ENCODE assay signal across 32 cellular contexts in the genomic region with DNA sequence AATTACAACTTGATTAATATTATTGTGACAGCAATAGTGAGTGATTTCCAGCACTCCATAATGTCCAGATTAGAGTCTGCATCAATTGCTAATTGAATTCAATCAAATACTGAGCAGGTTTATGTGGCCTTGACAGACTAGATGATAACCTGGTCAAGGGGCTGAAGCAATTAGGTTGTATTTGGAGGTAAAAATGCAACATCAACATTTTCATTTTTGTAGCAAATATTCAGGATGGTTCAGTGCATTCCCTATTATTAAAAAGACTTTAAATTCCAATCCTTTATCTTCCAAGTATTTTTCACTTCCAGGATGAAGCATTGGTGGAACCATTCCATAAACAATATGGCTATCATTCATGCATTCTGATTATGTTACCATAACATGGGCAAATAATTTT.
DNase-seq lines count a peak whose midpoint lies in the region; ATAC-seq, FAIRE-seq and TF ChIP-seq lines count a peak whose summit lies in the region.
"Had no signal": no experiment of that assay in that cellular context is flagged by ENCODE, and none has a peak within 500 bp of the region (broad histone marks: within the 10 kb centered on the region; RNA-seq: fewer than 3 reads in every experiment).

No MANE protein-coding gene starts in this region.

- TF ChIP-seq POLR2A in HepG2 (IDR thresholded peaks at IDR 0.05; ENCODE audit: insufficient read depth in 1 of 2, low read depth in 2 of 2, low read length in 2 of 2): no peak
- no peak for TF ChIP-seq POLR2A in right lobe of liver (IDR thresholded peaks at IDR 0.05)
- TF ChIP-seq POLR2A in A549 (IDR thresholded peaks at IDR 0.05; ENCODE audit: low read length): no peak
- no peak for TF ChIP-seq POLR2A in IMR-90 (IDR thresholded peaks at IDR 0.05; ENCODE audit: low read depth, low read length)

- H3K23ac ChIP-seq in IMR-90 (ENCODE audit: low read depth, low read length): no peak overlapping the region

- no peak overlapping the region for H2BK5ac ChIP-seq in IMR-90 (ENCODE audit: low read depth, low read length, poor library complexity, severe bottlenecking)

- H3K9ac ChIP-seq in HepG2 (ENCODE audit: insufficient read depth, low read depth, low read length) (no peak overlapping the region), IMR-90 (ENCODE audit: low read depth, low read length) (no peak overlapping the region)
- H3K9ac ChIP-seq: BLaER1; BLaER1 treated with 17β-estradiol and CSF1 and Interleukin-3, amounts not matched to agents 10 nM and 100 nM had no signal

- H3K4me3 ChIP-seq in HepG2 (replicated peaks in 1 of 3; ENCODE audit: insufficient read depth in 1 of 3, low read depth in 2 of 3, low read length in 3 of 3) (no peak overlapping the region), right lobe of liver (no peak overlapping the region), A549 (no peak overlapping the region), IMR-90 (ENCODE audit: insufficient read depth, low read depth, low read length) (no peak overlapping the region), small intestine (ENCODE audit: low read depth in 1 of 2, low read length in 2 of 2) (no peak overlapping the region)
- H3K4me3 ChIP-seq: BLaER1; BLaER1 treated with 17β-estradiol and CSF1 and Interleukin-3, amounts not matched to agents 10 nM and 100 nM had no signal

- no peak overlapping the region for H2AK5ac ChIP-seq in IMR-90 (ENCODE audit: low read depth, low read length)

- H2BK15ac ChIP-seq in IMR-90 (ENCODE audit: low read depth, low read length): no peak overlapping the region

- H3K4ac ChIP-seq in IMR-90 (ENCODE audit: low read depth, low read length): no peak overlapping the region

- no peaks in the 10 kb centered on the region for H3K79me1 ChIP-seq in IMR-90 (ENCODE audit: low read depth in 1 of 2, low read length in 2 of 2)

- POLR2A ChIA-PET in HepG2 (lab: Yijun Ruan, JAX): no interaction called here
- POLR2A ChIA-PET in A549 (lab: Yijun Ruan, JAX): no interaction called here
- POLR2A ChIA-PET in IMR-90 (lab: Charles Lee; ENCODE audit: unreplicated experiment): no interaction called here

- in situ Hi-C loops in HepG2 (cut with HindIII; ENCODE audit: extremely low pct_ligation_motif_present, low pct_unique_long_range_greater_than_20kb) (no loop called here), IMR-90 (cut with MboI; ENCODE audit: low sequenced_read_pairs) (no loop called here)

- DNase-seq in HepG2 (ENCODE audit: low spot score): no peak
- no peak for DNase-seq in right lobe of liver
- no peak for DNase-seq in A549 (ENCODE audit: low read depth in 1 of 2, low spot score in 1 of 2)
- no peak for DNase-seq in IMR-90
- no peak for DNase-seq in small intestine
- no peak for DNase-seq in OCI-M1 (lab: John Stamatoyannopoulos, UW)
- DNase-seq: 8988T; ACHN; AML-193; BE2C; C1 segment of cervical spinal cord; Caco-2; Calu3; CD4-positive, alpha-beta memory T cell; CD4-positive, alpha-beta T cell; CD4-positive, CD25-positive, alpha-beta regulatory T cell; CD8-positive, alpha-beta memory T cell; CD8-positive, alpha-beta T cell; COR-L47; DMS 273 treated with DMSO at 0.1 percent for 48 hours; DMS153; DMS53; DMS79; DMS79 treated with DMSO at 0.1 percent for 48 hours; DND-41; EL had no signal

- no peak overlapping the region for H4K5ac ChIP-seq in IMR-90 (ENCODE audit: low read depth, low read length)

- H3K4me1 ChIP-seq in HepG2 (ENCODE audit: insufficient read depth, low read length) (peaks cover 10% of the 10 kb centered on the region), right lobe of liver (no peaks in the 10 kb centered on the region), A549 (no peaks in the 10 kb centered on the region), IMR-90 (ENCODE audit: control insufficient read depth, insufficient read depth, low read length) (no peaks in the 10 kb centered on the region), small intestine (ENCODE audit: control insufficient read depth in 2 of 2, insufficient read depth in 1 of 2, low read depth in 1 of 2, low read length in 1 of 2) (no peaks in the 10 kb centered on the region)
- H3K4me1 ChIP-seq: BE2C; BLaER1; BLaER1 treated with 17β-estradiol and CSF1 and Interleukin-3, amounts not matched to agents 10 nM and 100 nM; Caco-2 had no signal

- no peak overlapping the region for H2AFZ ChIP-seq in HepG2 (ENCODE audit: low read length)
- H2AFZ ChIP-seq in IMR-90 (replicated peaks; ENCODE audit: low read length, poor library complexity): no peak overlapping the region

- H3K4me2 ChIP-seq in HepG2 (ENCODE audit: low read depth, low read length) (no peak overlapping the region), A549 (no peak overlapping the region), IMR-90 (ENCODE audit: low read depth, low read length) (no peak overlapping the region)
- H3K4me2 ChIP-seq: BLaER1; BLaER1 treated with 17β-estradiol and CSF1 and Interleukin-3, amounts not matched to agents 10 nM and 100 nM had no signal

- no peaks in the 10 kb centered on the region for H3K27me3 ChIP-seq in HepG2 (ENCODE audit: control insufficient read depth in 1 of 2, insufficient read depth in 2 of 2, low read length in 2 of 2)
- no peaks in the 10 kb centered on the region for H3K27me3 ChIP-seq in right lobe of liver
- no peaks in the 10 kb centered on the region for H3K27me3 ChIP-seq in IMR-90 (ENCODE audit: control insufficient read depth, insufficient read depth, low read length)
- no peaks in the 10 kb centered on the region for H3K27me3 ChIP-seq in small intestine (ENCODE audit: control insufficient read depth in 2 of 2, insufficient read depth in 2 of 2, low read length in 2 of 2)
- H3K27me3 ChIP-seq: BE2C; BLaER1; BLaER1 treated with 17β-estradiol and CSF1 and Interleukin-3, amounts not matched to agents 10 nM and 100 nM had no signal

- no peak overlapping the region for H4K8ac ChIP-seq in IMR-90 (ENCODE audit: low read depth in 2 of 2, low read length in 2 of 2)

- H2BK120ac ChIP-seq in IMR-90 (ENCODE audit: low read depth, low read length): no peak overlapping the region

- H2AK9ac ChIP-seq in IMR-90 (replicated peaks; ENCODE audit: low read depth, low read length, poor library complexity): no peak overlapping the region

- H3K14ac ChIP-seq in IMR-90 (replicated peaks; ENCODE audit: low read depth, low read length): no peak overlapping the region

- dilution Hi-C loops in IMR-90 (cut with HindIII; ENCODE audit: low sequenced_read_pairs, unreplicated experiment): no loop called here

- TF ChIP-seq CTCF in HepG2 (CRISPR knock-in tag; IDR thresholded peaks at IDR 0.05) (no peak), right lobe of liver (IDR thresholded peaks at IDR 0.05) (no peak), A549 (IDR thresholded peaks at IDR 0.05) (no peak), IMR-90 (conservative IDR thresholded peaks at IDR 0.05; ENCODE audit: low read depth, low read length) (no peak)

- FAIRE-seq in HepG2 (lab: Jason Lieb, UNC) (no peak), A549 (lab: Jason Lieb, UNC) (no peak), small intestine (lab: Jason Lieb, UNC) (no peak)
- FAIRE-seq: A204.1, D721Med had no signal

- CTCF ChIA-PET in HepG2 (lab: Yijun Ruan, JAX; ENCODE audit: low intra/inter-chr PET ratio, low total read pairs) (no interaction called here), A549 (lab: Yijun Ruan, JAX) (no interaction called here), IMR-90 (lab: Yijun Ruan, JAX) (no interaction called here)

- no peak overlapping the region for H3K56ac ChIP-seq in IMR-90 (ENCODE audit: extremely low read depth, insufficient read depth, low read length)

- ATAC-seq in HepG2 (no peak), right lobe of liver (no peak), A549 (no peak), IMR-90 (ENCODE audit: low read depth) (no peak)
- ATAC-seq: CD8-positive, alpha-beta T cell had no signal

- no peak overlapping the region for H4K91ac ChIP-seq in IMR-90 (ENCODE audit: insufficient read depth, low read depth, low read length)

- H3K9me1 ChIP-seq in IMR-90 (ENCODE audit: insufficient read depth, low read length): no peaks in the 10 kb centered on the region

- no peak overlapping the region for H3K27ac ChIP-seq in HepG2 (ENCODE audit: extremely low read length, insufficient read depth, low read length)
- no peak overlapping the region for H3K27ac ChIP-seq in right lobe of liver
- H3K27ac ChIP-seq in A549: no peak overlapping the region
- H3K27ac ChIP-seq in IMR-90 (ENCODE audit: insufficient read depth, low read length): no peak overlapping the region
- H3K27ac ChIP-seq in small intestine (ENCODE audit: low read depth in 1 of 2, low read length in 1 of 2): no peak overlapping the region
- H3K27ac ChIP-seq: 22Rv1; BLaER1; BLaER1 treated with 17β-estradiol and CSF1 and Interleukin-3, amounts not matched to agents 10 nM and 100 nM; C4-2B had no signal

- H3K9me3 ChIP-seq in HepG2 (ENCODE audit: low read length) (no peaks in the 10 kb centered on the region), right lobe of liver (no peaks in the 10 kb centered on the region), A549 (no peaks in the 10 kb centered on the region), IMR-90 (ENCODE audit: control insufficient read depth, insufficient read depth, low read length) (no peaks in the 10 kb centered on the region), small intestine (ENCODE audit: control insufficient read depth, low read depth) (no peaks in the 10 kb centered on the region)
- H3K9me3 ChIP-seq: BE2C, BLaER1, Caco-2 had no signal

- TF ChIP-seq RAD21 in HepG2 (CRISPR knock-in tag; IDR thresholded peaks at IDR 0.05) (no peak), A549 (conservative IDR thresholded peaks at IDR 0.05 in 1 of 2, IDR thresholded peaks at IDR 0.05 in 1 of 2) (no peak), IMR-90 (IDR thresholded peaks at IDR 0.05; ENCODE audit: low read length) (no peak)

- H3K36me3 ChIP-seq in HepG2 (replicated peaks in 1 of 2; ENCODE audit: control insufficient read depth in 1 of 2, insufficient read depth in 2 of 2, low read length in 2 of 2) (no peaks in the 10 kb centered on the region), right lobe of liver (no peaks in the 10 kb centered on the region), IMR-90 (ENCODE audit: control insufficient read depth, insufficient read depth, low read length) (no peaks in the 10 kb centered on the region), small intestine (ENCODE audit: control insufficient read depth in 2 of 2, insufficient read depth in 2 of 2, low read length in 2 of 2) (no peaks in the 10 kb centered on the region)
- H3K36me3 ChIP-seq: BE2C; BLaER1; BLaER1 treated with 17β-estradiol and CSF1 and Interleukin-3, amounts not matched to agents 10 nM and 100 nM had no signal

- no peaks in the 10 kb centered on the region for H3K79me2 ChIP-seq in HepG2 (ENCODE audit: insufficient read depth, low read length)

- no peak overlapping the region for H3K18ac ChIP-seq in IMR-90 (ENCODE audit: low read depth, low read length)

- no peak overlapping the region for H2BK20ac ChIP-seq in IMR-90 (ENCODE audit: low read depth, low read length)

- BruUV-seq in HepG2 (replicated peaks; lab: Mats Ljungman, UMichigan) (no TSS peak), IMR-90 (replicated peaks; lab: Mats Ljungman, UMichigan) (no TSS peak)

- TF ChIP-seq EP300 in HepG2 (IDR thresholded peaks at IDR 0.05; ENCODE audit: low read depth in 2 of 2, low read length in 2 of 2): no peak
- no peak for TF ChIP-seq EP300 in HepG2 (CRISPR knock-in tag; IDR thresholded peaks at IDR 0.05; ENCODE audit: borderline replicate concordance)
- no peak for TF ChIP-seq EP300 in A549 (IDR thresholded peaks at IDR 0.05)

- intact Hi-C loops in HepG2 (cut with micrococcal nuclease; ENCODE audit: unreplicated experiment) (no loop called here), right lobe of liver (cut with DNase I) (no loop called here), IMR-90 (cut with micrococcal nuclease) (no loop called here)

- H4K20me1 ChIP-seq in HepG2 (ENCODE audit: insufficient read depth, low read length) (no peaks in the 10 kb centered on the region), IMR-90 (ENCODE audit: insufficient read depth, low read length) (no peaks in the 10 kb centered on the region)
- H4K20me1 ChIP-seq: BLaER1; BLaER1 treated with 17β-estradiol and CSF1 and Interleukin-3, amounts not matched to agents 10 nM and 100 nM had no signal
